In the genomic region with DNA sequence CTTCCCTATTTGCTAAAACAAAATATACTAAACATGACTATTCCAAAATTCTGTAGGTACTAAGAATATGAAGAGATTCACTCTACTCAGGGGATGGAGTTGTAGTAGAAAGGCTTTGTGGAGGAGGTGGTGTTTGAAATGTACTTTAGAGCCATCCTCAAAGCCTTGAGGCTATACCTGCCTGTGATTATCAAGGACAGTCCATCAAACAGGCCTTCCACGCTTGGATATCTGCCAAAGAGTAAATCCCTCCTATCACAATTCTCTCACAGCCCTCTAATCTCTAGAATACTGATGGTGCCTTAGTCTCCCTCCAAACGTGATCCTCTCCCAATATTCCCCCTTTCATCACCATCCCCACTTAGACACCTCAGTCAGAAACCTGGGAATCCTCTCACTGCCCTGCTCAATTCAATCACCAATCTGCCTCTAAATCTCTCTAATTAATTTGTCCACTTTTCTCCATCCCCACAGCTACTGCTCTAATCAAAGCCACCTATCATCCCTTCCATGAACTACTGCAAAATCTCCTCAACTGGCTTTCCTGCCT, we compare ENCODE assay signal across 10 cellular contexts. TPM values are rescaled to one million over a fixed set of nuclear protein-coding genes. Genes with fewer than 3 reads are reported as not detected.
DNase-seq lines count a peak whose midpoint lies in the region; ATAC-seq, FAIRE-seq and TF ChIP-seq lines count a peak whose summit lies in the region.
"Had no signal": no experiment of that assay in that cellular context is flagged by ENCODE, and none has a peak within 500 bp of the region (broad histone marks: within the 10 kb centered on the region; RNA-seq: fewer than 3 reads in every experiment).

No MANE protein-coding gene starts in this region.

- TSS peak; percentile 15 for BruUV-seq in HepG2 (replicated peaks; lab: Mats Ljungman, UMichigan)

- CTCF ChIA-PET in HepG2 (lab: Yijun Ruan, JAX; ENCODE audit: low intra/inter-chr PET ratio, low total read pairs), result no interaction called here

- ATAC-seq in HepG2 (peak; percentile 40), right lobe of liver (no peak)

- POLR2A ChIA-PET in HepG2 (lab: Yijun Ruan, JAX), result interaction anchor here (4.4 kb wide), 1 partner anchor 13 kb away, joined by 25 read pairs; a partner anchor contains a TSS

- no peak overlapping the region for H3K27ac ChIP-seq in HepG2 (ENCODE audit: extremely low read length, insufficient read depth, low read length)
- no peak overlapping the region for H3K27ac ChIP-seq in right lobe of liver
- no peak overlapping the region for H3K27ac ChIP-seq in caudate nucleus (ENCODE audit: low read depth, low read length)
- H3K27ac ChIP-seq: esophagus muscularis mucosa, sigmoid colon had no signal

- H3K27me3 ChIP-seq in HepG2 (ENCODE audit: control insufficient read depth in 1 of 2, insufficient read depth in 2 of 2, low read length in 2 of 2), result no peaks in the 10 kb centered on the region
- no peaks in the 10 kb centered on the region for H3K27me3 ChIP-seq in right lobe of liver
- no peaks in the 10 kb centered on the region for H3K27me3 ChIP-seq in MG63
- H3K27me3 ChIP-seq: esophagus muscularis mucosa, sigmoid colon had no signal

- H3K9me3 Mint-ChIP-seq in chondrocyte (ENCODE audit: low read depth), result no peaks in the 10 kb centered on the region

- TF ChIP-seq CTCF in HepG2 (CRISPR knock-in tag; IDR thresholded peaks at IDR 0.05) (no peak), right lobe of liver (IDR thresholded peaks at IDR 0.05) (no peak), chondrocyte (IDR thresholded peaks at IDR 0.05) (no peak), foreskin fibroblast (IDR thresholded peaks at IDR 0.05; ENCODE audit: low read depth, low read length) (no peak)

- intact Hi-C loops in HepG2 (cut with micrococcal nuclease; ENCODE audit: unreplicated experiment) (no loop called here), right lobe of liver (cut with DNase I) (no loop called here)

- 75% methylated on average over 2 of the region's 2 CpGs for WGBS in HepG2 (ENCODE audit: low lambda C conversion rate)
- WGBS in right lobe of liver (ENCODE audit: insufficient coverage, low coverage, low lambda C conversion rate, missing lambda C conversion rate), result 56% methylated on average over 2 of the region's 2 CpGs

- H3K27me3 Mint-ChIP-seq in chondrocyte (ENCODE audit: low read depth), result no peaks in the 10 kb centered on the region

- no peak for TF ChIP-seq RAD21 in HepG2 (CRISPR knock-in tag; IDR thresholded peaks at IDR 0.05)

- no peak for FAIRE-seq in HepG2 (lab: Jason Lieb, UNC)

- no peak for DNase-seq in HepG2 (ENCODE audit: low spot score)
- no peak for DNase-seq in right lobe of liver
- DNase-seq in NCI-H69 (lab: John Stamatoyannopoulos, UW), result peak; percentile 70
- no peak for DNase-seq in chondrocyte (ENCODE audit: low spot score)
- DNase-seq in foreskin fibroblast, result no peak
- no peak for DNase-seq in SIG-M5 (lab: John Stamatoyannopoulos, UW)
- DNase-seq in caudate nucleus (lab: John Stamatoyannopoulos, UW), result no peak
- no peak for DNase-seq in MG63
- DNase-seq: sigmoid colon had no signal

- H4K20me1 ChIP-seq in HepG2 (ENCODE audit: insufficient read depth, low read length), result peaks cover 56% of the 10 kb centered on the region

- H3K9me3 ChIP-seq in HepG2 (ENCODE audit: low read length) (no peaks in the 10 kb centered on the region), right lobe of liver (no peaks in the 10 kb centered on the region), MG63 (no peaks in the 10 kb centered on the region)
- H3K9me3 ChIP-seq: esophagus muscularis mucosa, sigmoid colon had no signal

- no peak overlapping the region for H3K4me3 Mint-ChIP-seq in chondrocyte (ENCODE audit: unreplicated experiment)

- H3K4me2 ChIP-seq in HepG2 (ENCODE audit: low read depth, low read length), result no peak overlapping the region

- H3K36me3 Mint-ChIP-seq in chondrocyte (ENCODE audit: low read depth), result peaks cover 7% of the 10 kb centered on the region

- H3K4me1 ChIP-seq in HepG2 (ENCODE audit: insufficient read depth, low read length), result peaks cover 18% of the 10 kb centered on the region
- no peaks in the 10 kb centered on the region for H3K4me1 ChIP-seq in right lobe of liver

- H3K36me3 ChIP-seq in HepG2 (replicated peaks in 1 of 2; ENCODE audit: control insufficient read depth in 1 of 2, insufficient read depth in 2 of 2, low read length in 2 of 2), result peaks cover 7 to 33% of the 10 kb centered on the region in 2 experiments
- no peaks in the 10 kb centered on the region for H3K36me3 ChIP-seq in right lobe of liver
- H3K36me3 ChIP-seq in MG63, result 0 out of 2 replicates have a peak, but pooled peaks cover 2% of the 10 kb centered on the region
- H3K36me3 ChIP-seq: sigmoid colon had no signal

- no peak overlapping the region for H3K9ac ChIP-seq in HepG2 (ENCODE audit: insufficient read depth, low read depth, low read length)

- no peak overlapping the region for H2AFZ ChIP-seq in HepG2 (ENCODE audit: low read length)

- H3K79me2 ChIP-seq in HepG2 (ENCODE audit: insufficient read depth, low read length), result peaks cover 94% of the 10 kb centered on the region

- peaks cover 27% of the 10 kb centered on the region for H3K4me1 Mint-ChIP-seq in chondrocyte (ENCODE audit: low read depth)

- no peak for TF ChIP-seq POLR2A in HepG2 (IDR thresholded peaks at IDR 0.05; ENCODE audit: insufficient read depth in 1 of 2, low read depth in 2 of 2, low read length in 2 of 2)
- TF ChIP-seq POLR2A in right lobe of liver (IDR thresholded peaks at IDR 0.05), result no peak

- in situ Hi-C loops in HepG2 (cut with HindIII; ENCODE audit: extremely low pct_ligation_motif_present, low pct_unique_long_range_greater_than_20kb), result no loop called here

- no peak for TF ChIP-seq EP300 in HepG2 (IDR thresholded peaks at IDR 0.05; ENCODE audit: low read depth in 2 of 2, low read length in 2 of 2)
- no peak for TF ChIP-seq EP300 in HepG2 (CRISPR knock-in tag; IDR thresholded peaks at IDR 0.05; ENCODE audit: borderline replicate concordance)

- peak overlapping the region; percentile 81 for H3K27ac Mint-ChIP-seq in chondrocyte (ENCODE audit: unreplicated experiment)

- H3K4me3 ChIP-seq in HepG2 (replicated peaks in 1 of 3; ENCODE audit: insufficient read depth in 1 of 3, low read depth in 2 of 3, low read length in 3 of 3) (no peak overlapping the region), right lobe of liver (no peak overlapping the region), foreskin fibroblast (ENCODE audit: low read depth in 1 of 2, low read length in 2 of 2) (no peak overlapping the region), MG63 (no peak overlapping the region)
- H3K4me3 ChIP-seq: esophagus muscularis mucosa, sigmoid colon had no signal

TF ChIP-seq in HepG2, 621 proteins besides CTCF, POLR2A, EP300 and RAD21 (continues in another document):
- TF ChIP-seq HOXA5 (CRISPR knock-in tag; IDR thresholded peaks at IDR 0.05) (no peak), MEF2D (CRISPR knock-in tag; IDR thresholded peaks at IDR 0.05) (no peak), XRCC5 (optimal IDR thresholded peaks at IDR 0.05; ENCODE audit: low read length) (no peak), ZNF20 (CRISPR knock-in tag; IDR thresholded peaks at IDR 0.05) (no peak), DR1 (CRISPR knock-in tag; IDR thresholded peaks at IDR 0.05) (no peak), MED1 (CRISPR knock-in tag; IDR thresholded peaks at IDR 0.05) (no peak), ZNF235 (CRISPR knock-in tag; IDR thresholded peaks at IDR 0.05; ENCODE audit: borderline replicate concordance) (no peak), ZNF703 (CRISPR knock-in tag; IDR thresholded peaks at IDR 0.05; ENCODE audit: borderline replicate concordance) (no peak)

RNA-seq across cellular contexts. Expression of a gene that starts 13.1 kb away (rescaled TPM):
- total RNA-seq in HepG2 (2016; rRNA removed; fragmentation: Illumina TruSeq; extraction: Trizol) (20.8 and 26.6 TPM in 2 replicates), right lobe of liver (10 to 100 TPM in 5 of 6 experiments, 1 to 10 TPM in 1; 9.6 to 20.1 (median 16.5) TPM), chondrocyte (37.2 to 43.4 TPM (median 40.2 TPM) in 3 replicates)
- 3.2 and 4.1 TPM in 2 replicates for total RNA-seq in HepG2 (2016; cell fraction: cytosol; rRNA removed; fragmentation: Illumina TruSeq; extraction: Trizol; ENCODE audit: low read depth)
- total RNA-seq in HepG2 (2016; cell fraction: insoluble cytoplasmic fraction; rRNA removed; fragmentation: Illumina TruSeq; extraction: Trizol), result 21.0 and 28.9 TPM in 2 replicates
- 12.6 and 14.3 TPM in 2 replicates for total RNA-seq in HepG2 (2016; cell fraction: membrane; rRNA removed; fragmentation: Illumina TruSeq; extraction: Trizol)
- 49.5 and 63.9 TPM in 2 replicates for total RNA-seq in HepG2 (2016; cell fraction: nucleus; rRNA removed; fragmentation: Illumina TruSeq; extraction: Trizol)
- polyA plus RNA-seq in HepG2 (2011; rRNA removed), result 39.5 and 60.4 TPM in 2 replicates
- 23.4 and 41.7 TPM in 2 replicates for polyA plus RNA-seq in HepG2 (2011; cell fraction: cytosol; rRNA removed)
- polyA plus RNA-seq in HepG2 (2011; cell fraction: nucleus; rRNA removed), result 69.6 and 75.7 TPM in 2 replicates
- 31.5 and 37.6 TPM in 2 replicates for polyA plus RNA-seq in HepG2 (2012)
- polyA plus RNA-seq in HepG2 (2016; cell fraction: cytosol; fragmentation: Illumina TruSeq; extraction: Trizol; ENCODE audit: low read depth), result 0.43 and 0.49 TPM in 2 replicates
- polyA plus RNA-seq in HepG2 (2016; cell fraction: insoluble cytoplasmic fraction; fragmentation: Illumina TruSeq; extraction: Trizol; ENCODE audit: low read depth), result 21.4 and 27.3 TPM in 2 replicates
- 2.0 and 2.7 TPM in 2 replicates for polyA plus RNA-seq in HepG2 (2016; cell fraction: membrane; fragmentation: Illumina TruSeq; extraction: Trizol; ENCODE audit: low read depth)
- 56.1 and 68.3 TPM in 2 replicates for polyA plus RNA-seq in HepG2 (2016; cell fraction: nucleus; fragmentation: Illumina TruSeq; extraction: Trizol; ENCODE audit: insufficient read depth, low read depth)
- polyA minus RNA-seq in HepG2 (2011; rRNA and poly(A)+ RNA removed; ENCODE audit: low replicate concordance), result 40.4 and 54.0 TPM in 2 replicates
- polyA minus RNA-seq in HepG2 (2011; cell fraction: cytosol; rRNA and poly(A)+ RNA removed), result 39.9 and 41.5 TPM in 2 replicates
- 211 and 214 TPM in 2 replicates for polyA minus RNA-seq in HepG2 (2011; cell fraction: nucleus; rRNA and poly(A)+ RNA removed)
- 4.9 and 9.2 TPM in 2 replicates for total RNA-seq in MG63 (2014; rRNA removed; shearing (Covaris generic); ENCODE audit: low replicate concordance)
